Comparison of ENCODE assay signal across 1 cellular context in genomic region chrX:31337332-31337731, GRCh38.
TF ChIP-seq lines count a peak whose summit lies in the region.

No MANE protein-coding gene starts in this region.

TF ChIP-seq in SK-N-SH, 30 proteins besides CTCF, POLR2A, EP300 and RAD21 (continued from another document):
- TF ChIP-seq REST (IDR thresholded peaks at IDR 0.05; ENCODE audit: low read depth, low read length) (no peak), SIN3A (IDR thresholded peaks at IDR 0.05; ENCODE audit: borderline replicate concordance, low read depth, low read length) (no peak), MAX (IDR thresholded peaks at IDR 0.05; ENCODE audit: low read depth) (no peak), TCF12 (IDR thresholded peaks at IDR 0.05) (no peak), RFX5 (IDR thresholded peaks at IDR 0.05; ENCODE audit: low read length) (no peak)
